Comparison of ENCODE assay signal across 8 cellular contexts in the genomic region with DNA sequence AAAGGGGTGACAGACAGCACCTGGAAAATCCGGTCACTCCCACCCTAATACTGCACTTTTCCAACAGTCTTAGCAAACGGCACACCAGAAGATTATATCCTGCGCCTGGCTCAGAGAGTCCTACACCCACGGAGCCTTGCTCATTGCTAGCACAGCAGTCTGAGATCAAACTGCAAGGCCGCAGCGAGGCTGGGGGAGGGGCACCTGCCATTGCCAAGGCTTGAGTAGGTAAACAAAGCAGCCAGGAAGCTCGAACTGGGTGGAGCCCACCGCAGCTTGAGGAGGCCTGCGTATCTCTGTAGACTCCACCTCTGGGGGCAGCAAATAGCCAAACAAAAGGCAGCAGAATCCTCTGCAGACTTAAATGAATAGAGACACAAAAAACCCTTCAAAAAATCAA.
DNase-seq lines count a peak whose midpoint lies in the region; ATAC-seq and TF ChIP-seq lines count a peak whose summit lies in the region.
"Not testable (repeated sequence)": the region's sequence is repeated elsewhere in the genome, so short reads cannot be mapped to it uniquely, and the experiment has no call there.

No MANE protein-coding gene starts in this region.

- not testable (repeated sequence) for ATAC-seq in natural killer cell treated with Interleukin-12 subunit alpha and Interleukin-12 subunit beta and Interleukin-15 and Interleukin-18, amount 100 ng/mL, for 72 hours

- H3K27ac Mint-ChIP-seq in natural killer cell treated with Interleukin-12 subunit alpha and Interleukin-12 subunit beta and Interleukin-15 and Interleukin-18, amount 100 ng/mL, for 72 hours, result peak overlapping the region; percentile 32 to 54

- H3K27me3 Mint-ChIP-seq in natural killer cell treated with Interleukin-12 subunit alpha and Interleukin-12 subunit beta and Interleukin-15 and Interleukin-18, amount 100 ng/mL, for 72 hours, result not testable (repeated sequence)

- peak; percentile 29 for TF ChIP-seq CTCF in 22Rv1 (IDR thresholded peaks at IDR 0.05)

- not testable (repeated sequence) for H3K27ac ChIP-seq in 22Rv1

- DNase-seq in HT1080 (ENCODE audit: low read depth), result peak; percentile 35
- peak; percentile 48 for DNase-seq in OCI-M1 (lab: John Stamatoyannopoulos, UW)
- peak; percentile 78 for DNase-seq in activated CD4-positive, alpha-beta T cell treated with anti-CD3 and anti-CD28 coated beads for 48 hours
- DNase-seq in activated T-helper 1 cell treated with Interleukin-2 at 50 U/mL for 16 hours (ENCODE audit: low read depth), result peak; percentile 72
- DNase-seq in effector CD4-positive, alpha-beta T cell, result peak; percentile 73
- DNase-seq in natural killer cell treated with Interleukin-12 subunit alpha and Interleukin-12 subunit beta and Interleukin-15 and Interleukin-18, amount 100 ng/mL, for 72 hours (ENCODE audit: low spot score), result not testable (repeated sequence)
- peak; percentile 15 to 47 for DNase-seq in stimulated activated CD8-positive, alpha-beta memory T cell treated with anti-CD3 and anti-CD28 coated beads, Interleukin-15, amount 100 ng/mL, for 4 hours (ENCODE audit: low read depth in 2 of 2)

- H3K36me3 Mint-ChIP-seq in natural killer cell treated with Interleukin-12 subunit alpha and Interleukin-12 subunit beta and Interleukin-15 and Interleukin-18, amount 100 ng/mL, for 72 hours, result not testable (repeated sequence)

- H3K9me3 Mint-ChIP-seq in natural killer cell treated with Interleukin-12 subunit alpha and Interleukin-12 subunit beta and Interleukin-15 and Interleukin-18, amount 100 ng/mL, for 72 hours, result not testable (repeated sequence)

- H3K4me3 Mint-ChIP-seq in natural killer cell treated with Interleukin-12 subunit alpha and Interleukin-12 subunit beta and Interleukin-15 and Interleukin-18, amount 100 ng/mL, for 72 hours, result peak overlapping the region; percentile 46

- peaks cover 22 to 27% of the 10 kb centered on the region in 2 donors for H3K4me1 Mint-ChIP-seq in natural killer cell treated with Interleukin-12 subunit alpha and Interleukin-12 subunit beta and Interleukin-15 and Interleukin-18, amount 100 ng/mL, for 72 hours (ENCODE audit: low read depth in 2 of 2)
